In genomic region chr9:128358090-128358489, GRCh38 we compare ENCODE assay signal across 29 cellular contexts.
"Had no signal": no experiment of that assay in that cellular context is flagged by ENCODE, and none has a peak within 500 bp of the region (broad histone marks: within the 10 kb centered on the region; RNA-seq: fewer than 3 reads in every experiment).

No MANE protein-coding gene starts in this region.

- H3K36me3 ChIP-seq: ovary had no signal

- H3K27ac ChIP-seq: neutrophil, ovary, parathyroid adenoma, psoas muscle, right lobe of liver, sigmoid colon, stomach, thoracic aorta, thyroid gland, tibial nerve, upper lobe of left lung, vagina had no signal

- H3K27me3 ChIP-seq: neutrophil, ovary, right lobe of liver, sigmoid colon, stomach, thyroid gland, tibial nerve, upper lobe of left lung, vagina had no signal

- H3K4me3 ChIP-seq: ovary, psoas muscle, right lobe of liver, sigmoid colon, stomach, thoracic aorta, thyroid gland, tibial nerve, upper lobe of left lung, vagina had no signal

- H2AFZ ChIP-seq: parathyroid adenoma had no signal

- H3K9me3 Mint-ChIP-seq: natural killer cell treated with Interleukin-12 subunit alpha and Interleukin-12 subunit beta and Interleukin-15 and Interleukin-18, amount 100 ng/mL, for 72 hours; nephron progenitor cell; neural crest cell; stimulated activated effector memory CD8-positive, alpha-beta T cell treated with anti-CD3 and anti-CD28 coated beads, Interleukin-12 subunit alpha, Interleukin-12 subunit beta, amount 100 ng/mL, for 72 hours; stimulated activated naive B cell treated with anti-CD40 and anti-IgM and Interleukin-4, amounts not matched to agents 10 μg/mL and 1 μg/mL and 100 μg/mL, for 72 hours; stimulated activated naive CD8-positive, alpha-beta T cell treated with anti-CD3 and anti-CD28 coated beads, Interleukin-15, Interleukin-2, amounts not matched to agents 100 ng/mL and 50 ng/mL, for 24 hours had no signal

- ATAC-seq: natural killer cell treated with Interleukin-12 subunit alpha and Interleukin-12 subunit beta and Interleukin-15 and Interleukin-18, amount 100 ng/mL, for 72 hours; psoas muscle; right cardiac atrium; stimulated activated effector memory CD8-positive, alpha-beta T cell treated with anti-CD3 and anti-CD28 coated beads, Interleukin-12 subunit alpha, Interleukin-12 subunit beta, amount 100 ng/mL, for 72 hours; stimulated activated naive B cell treated with anti-CD40 and anti-IgM and Interleukin-4, amounts not matched to agents 10 μg/mL and 1 μg/mL and 100 μg/mL, for 72 hours had no signal

- H3K79me2 ChIP-seq: parathyroid adenoma had no signal

- H3K4me1 ChIP-seq: parathyroid adenoma had no signal

- H3K9me3 ChIP-seq: neutrophil, ovary, psoas muscle, right lobe of liver, sigmoid colon, stomach, thoracic aorta, thyroid gland, tibial nerve, upper lobe of left lung, vagina had no signal

- DNase-seq: nephron progenitor cell; nucleus accumbens; ovary; posterior cingulate gyrus; psoas muscle; right cardiac atrium; right lobe of liver; sigmoid colon; small intestine; stimulated activated CD4-positive, alpha-beta T cell treated with anti-CD3 and anti-CD28 coated beads, Interleukin-15, amount 100 ng/mL, for 24 hours; stimulated activated CD4-positive, alpha-beta T cell treated with anti-CD3 and anti-CD28 coated beads, Interleukin-2, amount 100 ng/mL, for 24 hours; stimulated activated CD4-positive, alpha-beta T cell treated with anti-CD3 and anti-CD28 coated beads, Interleukin-2, amount 100 ng/mL, for 48 hours; stimulated activated CD4-positive, alpha-beta T cell treated with anti-CD3 and anti-CD28 coated beads, Interleukin-4, amount 100 ng/mL, for 24 hours; stimulated activated naive B cell treated with anti-CD40 and anti-IgM and Interleukin-4, amounts not matched to agents 10 μg/mL and 1 μg/mL and 100 μg/mL, for 72 hours; stimulated activated naive CD4-positive, alpha-beta T cell treated with Interleukin-2 at 50 U/mL for 16 hours; stomach; thyroid gland; trophoblast cell; upper lobe of left lung had no signal

- H3K27ac Mint-ChIP-seq: natural killer cell treated with Interleukin-12 subunit alpha and Interleukin-12 subunit beta and Interleukin-15 and Interleukin-18, amount 100 ng/mL, for 72 hours; nephron progenitor cell; progenitor cell of endocrine pancreas; stimulated activated naive B cell treated with anti-CD40 and anti-IgM and Interleukin-4, amounts not matched to agents 10 μg/mL and 1 μg/mL and 100 μg/mL, for 72 hours; stimulated activated naive CD8-positive, alpha-beta T cell treated with anti-CD3 and anti-CD28 coated beads, Interleukin-15, Interleukin-2, amounts not matched to agents 100 ng/mL and 50 ng/mL, for 24 hours had no signal

- H3K4me3 Mint-ChIP-seq: natural killer cell treated with Interleukin-12 subunit alpha and Interleukin-12 subunit beta and Interleukin-15 and Interleukin-18, amount 100 ng/mL, for 72 hours; nephron progenitor cell; neural crest cell; stimulated activated effector memory CD8-positive, alpha-beta T cell treated with anti-CD3 and anti-CD28 coated beads, Interleukin-12 subunit alpha, Interleukin-12 subunit beta, amount 100 ng/mL, for 72 hours; stimulated activated naive B cell treated with anti-CD40 and anti-IgM and Interleukin-4, amounts not matched to agents 10 μg/mL and 1 μg/mL and 100 μg/mL, for 72 hours; stimulated activated naive CD8-positive, alpha-beta T cell treated with anti-CD3 and anti-CD28 coated beads, Interleukin-15, Interleukin-2, amounts not matched to agents 100 ng/mL and 50 ng/mL, for 24 hours had no signal

- H3K27me3 Mint-ChIP-seq: natural killer cell treated with Interleukin-12 subunit alpha and Interleukin-12 subunit beta and Interleukin-15 and Interleukin-18, amount 100 ng/mL, for 72 hours; progenitor cell of endocrine pancreas; stimulated activated naive B cell treated with anti-CD40 and anti-IgM and Interleukin-4, amounts not matched to agents 10 μg/mL and 1 μg/mL and 100 μg/mL, for 72 hours; stimulated activated naive CD8-positive, alpha-beta T cell treated with anti-CD3 and anti-CD28 coated beads, Interleukin-15, Interleukin-2, amounts not matched to agents 100 ng/mL and 50 ng/mL, for 24 hours had no signal
